In the genomic region with DNA sequence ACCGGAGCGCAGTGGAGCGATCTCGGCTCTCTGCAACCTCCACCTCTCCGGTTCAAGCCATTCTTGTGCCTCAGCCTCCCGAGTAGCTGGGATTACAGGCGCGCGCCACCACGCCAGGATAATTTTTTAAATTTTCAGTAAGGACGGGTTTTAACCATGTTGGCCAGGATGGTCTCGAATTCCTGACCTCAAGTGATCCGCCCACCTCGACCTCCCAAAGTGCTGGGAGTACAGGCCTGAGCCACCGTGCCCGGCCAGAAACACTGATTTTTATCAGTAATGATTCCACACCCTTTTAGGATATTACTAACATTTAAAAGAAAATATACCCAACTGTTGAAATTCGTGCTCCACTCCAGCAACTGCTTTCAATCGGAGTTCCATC, we compare ENCODE assay signal across 8 cellular contexts. TPM values are rescaled to one million over a fixed set of nuclear protein-coding genes. Genes with fewer than 3 reads are reported as not detected.
DNase-seq lines count a peak whose midpoint lies in the region; ATAC-seq, FAIRE-seq and TF ChIP-seq lines count a peak whose summit lies in the region.

No MANE protein-coding gene starts in this region.

- peak overlapping the region; percentile 57 for H3K9ac ChIP-seq in smooth muscle cell (ENCODE audit: low read depth)

- H3K4me3 Mint-ChIP-seq in activated CD8-positive, alpha-beta T cell treated with anti-CD3 and anti-CD28 coated beads for 36 hours, result peak overlapping the region; percentile 71

- DNase-seq in HFF-Myc (ENCODE audit: extremely low read depth, low read depth) (no peak), smooth muscle cell (lab: John Stamatoyannopoulos, UW; ENCODE audit: unreplicated experiment) (no peak), GM19239 (ENCODE audit: insufficient read length, low spot score) (no peak), GM12891 (ENCODE audit: insufficient read length, low spot score) (no peak), NOMO-1 treated with DMSO at 0.1 percent for 48 hours (lab: John Stamatoyannopoulos, UW; ENCODE audit: unreplicated experiment) (no peak)
- no peak for DNase-seq in activated CD8-positive, alpha-beta T cell treated with anti-CD3 and anti-CD28 coated beads for 36 hours

- peak overlapping the region; percentile 75 for H3K4me3 ChIP-seq in HFF-Myc (replicated peaks; ENCODE audit: low read depth, low read length)
- H3K4me3 ChIP-seq in iPS-11a (ENCODE audit: low read depth, low read length), result peak overlapping the region; percentile 39
- H3K4me3 ChIP-seq in smooth muscle cell, result peak overlapping the region; percentile 86

- POLR2A ChIA-PET in activated CD8-positive, alpha-beta T cell treated with anti-CD3 and anti-CD28 coated beads for 36 hours (lab: Charles Lee), result interaction anchor here (0.9 kb wide), 1 partner anchor 80 kb away, joined by 3 read pairs; no protein-coding TSS in a partner anchor

- H2AFZ ChIP-seq in smooth muscle cell (ENCODE audit: low read depth), result peak overlapping the region; percentile 95

- peaks cover 10% of the 10 kb centered on the region for H3K4me1 ChIP-seq in smooth muscle cell (ENCODE audit: low read depth)

- peaks cover 12% of the 10 kb centered on the region for H3K36me3 ChIP-seq in smooth muscle cell (ENCODE audit: low read depth)

- no peak for ATAC-seq in activated CD8-positive, alpha-beta T cell treated with anti-CD3 and anti-CD28 coated beads for 36 hours
- ATAC-seq in HG02840 (IDR thresholded peaks at IDR 0.05; ENCODE audit: low FRiP score, unreplicated experiment), result no peak

- no peaks in the 10 kb centered on the region for H3K27me3 ChIP-seq in smooth muscle cell (ENCODE audit: low read depth)

- WGBS in smooth muscle cell (ENCODE audit: low lambda C conversion rate), result 68% methylated on average over 18 of the region's 18 CpGs

- no peaks in the 10 kb centered on the region for H3K79me2 ChIP-seq in smooth muscle cell (ENCODE audit: low read depth)

- intact Hi-C loops in activated CD8-positive, alpha-beta T cell treated with anti-CD3 and anti-CD28 coated beads for 36 hours (cut with micrococcal nuclease), result loop anchor here (10.0 kb wide), 1 partner anchor 187 kb away; no protein-coding TSS in a partner anchor

- no peak overlapping the region for H3K27ac Mint-ChIP-seq in activated CD8-positive, alpha-beta T cell treated with anti-CD3 and anti-CD28 coated beads for 36 hours

- no peaks in the 10 kb centered on the region for H3K9me3 ChIP-seq in smooth muscle cell (replicated peaks; ENCODE audit: low read depth)

- no peaks in the 10 kb centered on the region for H3K36me3 Mint-ChIP-seq in activated CD8-positive, alpha-beta T cell treated with anti-CD3 and anti-CD28 coated beads for 36 hours (ENCODE audit: low read depth)

- no peak for TF ChIP-seq CTCF in HFF-Myc (IDR thresholded peaks at IDR 0.05; ENCODE audit: low read depth, low read length, missing control alignments)
- TF ChIP-seq CTCF in activated CD8-positive, alpha-beta T cell treated with anti-CD3 and anti-CD28 coated beads for 36 hours (IDR thresholded peaks at IDR 0.05), result no peak
- no peak for TF ChIP-seq CTCF in smooth muscle cell (IDR thresholded peaks at IDR 0.05; ENCODE audit: borderline replicate concordance, insufficient read depth, poor library complexity, severe bottlenecking)

- H3K4me1 Mint-ChIP-seq in activated CD8-positive, alpha-beta T cell treated with anti-CD3 and anti-CD28 coated beads for 36 hours (ENCODE audit: low read depth), result peaks cover 10% of the 10 kb centered on the region

- no peak for FAIRE-seq in GM19239 (lab: Jason Lieb, UNC)
- FAIRE-seq in GM12891 (lab: Jason Lieb, UNC), result no peak

- H3K4me2 ChIP-seq in smooth muscle cell, result peak overlapping the region; percentile 93

- CTCF ChIA-PET in activated CD8-positive, alpha-beta T cell treated with anti-CD3 and anti-CD28 coated beads for 36 hours (lab: Charles Lee), result interaction anchor here (1.4 kb wide), 1 partner anchor 185 kb away, joined by 5 read pairs; no protein-coding TSS in a partner anchor

- H3K9me3 Mint-ChIP-seq in activated CD8-positive, alpha-beta T cell treated with anti-CD3 and anti-CD28 coated beads for 36 hours, result peaks cover 9% of the 10 kb centered on the region

- peak overlapping the region; percentile 51 for H3K27ac ChIP-seq in smooth muscle cell (ENCODE audit: low read depth)

- no peaks in the 10 kb centered on the region for H4K20me1 ChIP-seq in smooth muscle cell (ENCODE audit: low read depth)

- peaks cover 22% of the 10 kb centered on the region for H3K27me3 Mint-ChIP-seq in activated CD8-positive, alpha-beta T cell treated with anti-CD3 and anti-CD28 coated beads for 36 hours

- peaks cover 6% of the 10 kb centered on the region for H3F3A ChIP-seq in smooth muscle cell (ENCODE audit: low read depth)

- TF ChIP-seq POLR2A in GM12891 (IDR thresholded peaks at IDR 0.05; ENCODE audit: low read depth, low read length), result no peak

TF ChIP-seq in GM12891, 5 proteins besides CTCF, POLR2A, EP300 and RAD21:
- TF ChIP-seq SPI1 (IDR thresholded peaks at IDR 0.05; ENCODE audit: low read depth, low read length), result no peak
- TF ChIP-seq TAF1 (IDR thresholded peaks at IDR 0.05; ENCODE audit: low read depth, low read length), result no peak
- no peak for TF ChIP-seq PAX5 (IDR thresholded peaks at IDR 0.05; ENCODE audit: insufficient read depth, low read length, severe bottlenecking)
- TF ChIP-seq POLR2AphosphoS5 (IDR thresholded peaks at IDR 0.05; ENCODE audit: low read depth, low read length), result no peak
- TF ChIP-seq POU2F2 (IDR thresholded peaks at IDR 0.05; ENCODE audit: low read depth, low read length), result no peak

RNA-seq across cellular contexts. Expression of gene FAM151B, which starts 0.5 kb away (rescaled TPM):
- under 1 TPM in 1 of 2 experiments, not detected in 1; 0.25 TPM for total RNA-seq in activated CD8-positive, alpha-beta T cell treated with anti-CD3 and anti-CD28 coated beads for 36 hours
- 5.9 and 6.2 TPM in 2 replicates for total RNA-seq in smooth muscle cell
- 0.92 and 3.7 TPM in 2 replicates for polyA plus RNA-seq in smooth muscle cell
- polyA plus RNA-seq in GM12891 (2012; ENCODE audit: low read depth, missing spikeins), result 0.19 TPM
